In the genomic region with DNA sequence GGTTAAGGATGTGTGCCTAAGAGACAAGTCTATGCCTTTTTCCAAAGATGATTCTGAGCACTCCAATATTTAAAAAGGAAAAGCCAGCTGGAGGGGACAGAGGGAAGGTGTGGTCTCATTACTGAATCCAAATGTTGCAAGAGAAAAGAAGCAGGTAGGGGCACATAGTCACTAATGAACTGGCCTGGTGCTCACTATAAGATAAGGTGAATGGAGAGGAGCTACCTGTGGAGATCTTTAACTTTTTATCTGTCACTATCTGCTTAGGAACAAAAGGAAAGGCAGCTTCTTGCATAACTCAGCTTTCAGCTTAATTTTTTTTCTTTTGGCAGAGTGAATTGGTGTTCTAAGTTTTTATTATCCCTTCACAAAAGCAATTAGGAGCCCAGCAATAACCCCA, we compare ENCODE assay signal across 34 cellular contexts.
"Had no signal": no experiment of that assay in that cellular context is flagged by ENCODE, and none has a peak within 500 bp of the region (broad histone marks: within the 10 kb centered on the region; RNA-seq: fewer than 3 reads in every experiment).

No MANE protein-coding gene starts in this region.

- DNase-seq: Karpas-422, Kasumi-1, MG63, MM.1S, MV-4-11, NCI-H1048, NCI-H1092, NCI-H1092 treated with DMSO at 0.1 percent for 48 hours, NCI-H1105, NCI-H1105 treated with DMSO at 0.1 percent for 48 hours, NCI-H1417, NCI-H1417 treated with DMSO at 0.1 percent for 48 hours, NCI-H1436, NCI-H1436 treated with DMSO at 0.1 percent for 48 hours, NCI-H146, NCI-H1694, NCI-H1694 treated with DMSO at 0.1 percent for 48 hours, NCI-H187, NCI-H187 treated with DMSO at 0.1 percent for 48 hours, NCI-H1930, NCI-H2029, NCI-H2029 treated with DMSO at 0.1 percent for 48 hours, NCI-H2081, NCI-H2081 treated with DMSO at 0.1 percent for 48 hours, NCI-H2107, NCI-H2171, NCI-H2171 treated with DMSO at 0.1 percent for 48 hours, NCI-H2227 treated with DMSO at 0.1 percent for 48 hours, NCI-H226, NCI-H345, NCI-H446, NCI-H446 treated with DMSO at 0.1 percent for 48 hours, NCI-H510A had no signal

- H3K27ac ChIP-seq: KMS-11 had no signal

- H3K36me3 ChIP-seq: MG63 had no signal

- H3K27me3 ChIP-seq: MG63 had no signal

- H3K9ac ChIP-seq: KMS-11 had no signal

- H3K4me2 ChIP-seq: KMS-11 had no signal

- H3K4me3 ChIP-seq: MG63 had no signal
